ENCODE assay signal across 14 cellular contexts in the genomic region with DNA sequence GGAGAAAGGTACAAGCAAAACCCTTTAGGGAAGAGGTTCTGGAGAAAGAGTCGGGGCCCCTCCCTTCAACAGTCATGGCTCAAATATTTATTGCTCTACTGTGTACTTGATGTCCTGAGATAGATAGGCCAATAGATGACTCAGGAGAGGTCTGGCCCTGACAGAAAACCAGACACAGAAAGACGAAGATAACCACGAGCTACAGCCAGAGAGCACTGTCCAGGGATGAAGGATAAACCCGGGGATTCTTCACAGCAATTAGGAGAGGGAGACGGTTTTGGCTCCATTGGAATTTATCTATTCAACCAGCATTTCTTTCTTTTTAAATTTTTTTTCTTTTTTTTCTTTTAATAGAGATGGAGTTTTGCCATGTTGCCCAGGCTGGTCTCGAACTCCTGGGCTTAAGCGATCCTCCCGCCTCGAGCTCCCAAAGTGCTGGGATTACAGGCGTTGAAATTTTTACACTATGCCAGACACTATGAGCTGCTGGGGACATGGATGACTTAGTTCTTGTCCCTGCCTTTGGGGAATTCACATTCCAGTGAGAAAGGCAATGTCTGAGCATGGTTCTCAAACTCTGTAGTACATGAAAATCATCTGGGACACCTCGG. TPM values are rescaled to one million over a fixed set of nuclear protein-coding genes. Genes with fewer than 3 reads are reported as not detected.
DNase-seq lines count a peak whose midpoint lies in the region; ATAC-seq and TF ChIP-seq lines count a peak whose summit lies in the region.
"Had no signal": no experiment of that assay in that cellular context is flagged by ENCODE, and none has a peak within 500 bp of the region (broad histone marks: within the 10 kb centered on the region; RNA-seq: fewer than 3 reads in every experiment).

No MANE protein-coding gene starts in this region.

- H3K4me3 ChIP-seq in AG09309 (ENCODE audit: control insufficient read depth, low read depth, low read length) (no peak overlapping the region), HUES6 (ENCODE audit: low read depth, low read length) (no peak overlapping the region), cardiac fibroblast (replicated peaks in 1 of 2; ENCODE audit: low read depth in 2 of 2, low read length in 2 of 2) (no peak overlapping the region), tibial artery (no peak overlapping the region)

- H3K9ac ChIP-seq in HUES6 (ENCODE audit: low read length) = peak overlapping the region; percentile 66

- H3K27me3 ChIP-seq in HUES6 (ENCODE audit: control insufficient read depth, insufficient read depth, low read length) (no peaks in the 10 kb centered on the region), tibial artery (no peaks in the 10 kb centered on the region)

- no peak overlapping the region for H3K27ac Mint-ChIP-seq in natural killer cell treated with Interleukin-12 subunit alpha and Interleukin-12 subunit beta and Interleukin-15 and Interleukin-18, amount 100 ng/mL, for 72 hours
- H3K27ac Mint-ChIP-seq: T-helper 17 cell had no signal

- no peaks in the 10 kb centered on the region for H3K27me3 Mint-ChIP-seq in natural killer cell treated with Interleukin-12 subunit alpha and Interleukin-12 subunit beta and Interleukin-15 and Interleukin-18, amount 100 ng/mL, for 72 hours

- peak overlapping the region; percentile 66; the same call in 1 of the 2 replicates for H3K27ac ChIP-seq in HUES6 (ENCODE audit: low read depth, low read length)
- no peak overlapping the region for H3K27ac ChIP-seq in tibial artery

- H3K4me3 Mint-ChIP-seq in natural killer cell treated with Interleukin-12 subunit alpha and Interleukin-12 subunit beta and Interleukin-15 and Interleukin-18, amount 100 ng/mL, for 72 hours = no peak overlapping the region
- H3K4me3 Mint-ChIP-seq: activated T-cell treated with anti-CD3 and anti-CD28 coated beads, Interleukin-2, amount 50 U/mL, for 4 hours; T-helper 17 cell had no signal

- H3K36me3 ChIP-seq in HUES6 (ENCODE audit: control insufficient read depth, insufficient read depth, low read length) = no peaks in the 10 kb centered on the region
- H3K36me3 ChIP-seq in tibial artery = no peaks in the 10 kb centered on the region

- intact Hi-C loops in tibial artery (cut with DNase I; ENCODE audit: low total_unique reads) = no loop called here

- H3K4me1 ChIP-seq in HUES6 (ENCODE audit: control insufficient read depth, insufficient read depth, low read length) (peaks cover 10% of the 10 kb centered on the region; the same call in 1 of the 2 replicates), tibial artery (no peaks in the 10 kb centered on the region)

- H3K36me3 Mint-ChIP-seq in natural killer cell treated with Interleukin-12 subunit alpha and Interleukin-12 subunit beta and Interleukin-15 and Interleukin-18, amount 100 ng/mL, for 72 hours = no peaks in the 10 kb centered on the region

- no peaks in the 10 kb centered on the region for H3K4me1 Mint-ChIP-seq in natural killer cell treated with Interleukin-12 subunit alpha and Interleukin-12 subunit beta and Interleukin-15 and Interleukin-18, amount 100 ng/mL, for 72 hours (ENCODE audit: low read depth in 2 of 2)
- H3K4me1 Mint-ChIP-seq: T-helper 17 cell had no signal

- DNase-seq in AG09309 (ENCODE audit: low read depth) (peak; percentile 61), cardiac fibroblast (ENCODE audit: low read depth in 2 of 2) (peak; percentile 74 to 96), non-pigmented ciliary epithelial cell (ENCODE audit: low read depth) (peak; percentile 73), tibial artery (no peak), Ammon's horn (ENCODE audit: low spot score) (no peak), DMS79 treated with DMSO at 0.1 percent for 48 hours (lab: John Stamatoyannopoulos, UW) (no peak)
- DNase-seq in natural killer cell treated with Interleukin-12 subunit alpha and Interleukin-12 subunit beta and Interleukin-15 and Interleukin-18, amount 100 ng/mL, for 72 hours (ENCODE audit: low spot score) = no peak
- DNase-seq: activated T-cell treated with anti-CD3 and anti-CD28 coated beads, Interleukin-2, amount 50 U/mL, for 4 hours; DMS 273 treated with DMSO at 0.1 percent for 48 hours; NCI-H187 treated with DMSO at 0.1 percent for 48 hours; stimulated activated CD4-positive, alpha-beta T cell treated with anti-CD3 and anti-CD28 coated beads, Interleukin-4, amount 100 ng/mL, for 1 hour; T-helper 17 cell had no signal

- TF ChIP-seq CTCF in AG09309 (IDR thresholded peaks at IDR 0.05; ENCODE audit: control insufficient read depth, insufficient read depth, low read depth, low read length, missing control alignments) (no peak), cardiac fibroblast (IDR thresholded peaks at IDR 0.05; ENCODE audit: low read depth, low read length) (no peak), tibial artery (IDR thresholded peaks at IDR 0.05) (no peak)

- ATAC-seq in natural killer cell treated with Interleukin-12 subunit alpha and Interleukin-12 subunit beta and Interleukin-15 and Interleukin-18, amount 100 ng/mL, for 72 hours = no peak
- ATAC-seq: activated T-cell treated with anti-CD3 and anti-CD28 coated beads, Interleukin-2, amount 50 U/mL, for 4 hours; T-helper 17 cell had no signal

- H3K9me3 Mint-ChIP-seq in natural killer cell treated with Interleukin-12 subunit alpha and Interleukin-12 subunit beta and Interleukin-15 and Interleukin-18, amount 100 ng/mL, for 72 hours = no peaks in the 10 kb centered on the region
- H3K9me3 Mint-ChIP-seq: activated T-cell treated with anti-CD3 and anti-CD28 coated beads, Interleukin-2, amount 50 U/mL, for 4 hours had no signal

- H3K9me3 ChIP-seq in HUES6 (ENCODE audit: control insufficient read depth, insufficient read depth, low read depth, low read length) = no peaks in the 10 kb centered on the region
- no peaks in the 10 kb centered on the region for H3K9me3 ChIP-seq in tibial artery

RNA-seq across cellular contexts. Expression of gene CIDEC, which starts 4.6 kb away (rescaled TPM):
- not detected for total RNA-seq in natural killer cell treated with Interleukin-12 subunit alpha and Interleukin-12 subunit beta and Interleukin-15 and Interleukin-18, amount 100 ng/mL, for 72 hours
- total RNA-seq: activated T-cell treated with anti-CD3 and anti-CD28 coated beads, Interleukin-2, amount 50 U/mL, for 4 hours; mononuclear cell; T-helper 17 cell had no signal

RNA-seq across cellular contexts. Expression of gene JAGN1, which starts 5.8 kb away (rescaled TPM):
- 10 to 100 TPM; 31.8 to 42.8 TPM for total RNA-seq in natural killer cell treated with Interleukin-12 subunit alpha and Interleukin-12 subunit beta and Interleukin-15 and Interleukin-18, amount 100 ng/mL, for 72 hours

RNA-seq across cellular contexts. Expression of gene IL17RE, which starts 18.0 kb away (rescaled TPM):
- total RNA-seq in natural killer cell treated with Interleukin-12 subunit alpha and Interleukin-12 subunit beta and Interleukin-15 and Interleukin-18, amount 100 ng/mL, for 72 hours = 1 to 10 TPM in 1 of 2 donors, under 1 TPM in 1; 0.48 to 1.9 TPM

RNA-seq across cellular contexts. Expression of gene IL17RC, which starts 32.2 kb away (rescaled TPM):
- total RNA-seq in natural killer cell treated with Interleukin-12 subunit alpha and Interleukin-12 subunit beta and Interleukin-15 and Interleukin-18, amount 100 ng/mL, for 72 hours = under 1 TPM; 0.57 to 0.92 TPM

RNA-seq across cellular contexts. Expression of gene RPUSD3, which starts 40.9 kb away (rescaled TPM):
- 10 to 100 TPM; 43.1 to 71.2 TPM for total RNA-seq in natural killer cell treated with Interleukin-12 subunit alpha and Interleukin-12 subunit beta and Interleukin-15 and Interleukin-18, amount 100 ng/mL, for 72 hours

Comparison
In these comparisons a context has a peak if more than half of its experiments do, and no peak if none do; other contexts are left out.
1. DNase-seq: peak in AG09309 (single experiment), cardiac fibroblast (2 of 2) and non-pigmented ciliary epithelial cell (single experiment); none in natural killer cell treated with Interleukin-12 subunit alpha and Interleukin-12 subunit beta and Interleukin-15 and Interleukin-18, amount 100 ng/mL, for 72 hours (single experiment), tibial artery (0 of 2), Ammon's horn (single experiment) and DMS79 treated with DMSO at 0.1 percent for 48 hours (single experiment).